10 cellular contexts compared by ENCODE assay signal in genomic region chr17:4956493-4957061, GRCh38. TPM values are rescaled to one million over a fixed set of nuclear protein-coding genes. Genes with fewer than 3 reads are reported as not detected.
DNase-seq lines count a peak whose midpoint lies in the region; ATAC-seq and TF ChIP-seq lines count a peak whose summit lies in the region.
"Had no signal": no experiment of that assay in that cellular context is flagged by ENCODE, and none has a peak within 500 bp of the region (broad histone marks: within the 10 kb centered on the region; RNA-seq: fewer than 3 reads in every experiment).

No MANE protein-coding gene starts in this region.

- in situ Hi-C loops in GM13977 (cut with MboI; ENCODE audit: low pct_unique_long_range_greater_than_20kb, low sequenced_read_pairs, unreplicated experiment) = no loop called here

- DNase-seq in GM13977 (ENCODE audit: low spot score) (no peak), T-helper 17 cell (no peak), chondrocyte (ENCODE audit: low spot score) (no peak)
- peak; percentile 52 for DNase-seq in stimulated activated CD4-positive, alpha-beta T cell treated with anti-CD3 and anti-CD28 coated beads, Interleukin-12 subunit alpha, Interleukin-12 subunit beta, amount 100 ng/mL, for 4 hours
- DNase-seq: GM23248, uterus had no signal

- no peak overlapping the region for H3K4me3 Mint-ChIP-seq in T-helper 17 cell
- no peak overlapping the region for H3K4me3 Mint-ChIP-seq in chondrocyte (ENCODE audit: unreplicated experiment)

- H3K9me3 ChIP-seq in T-helper 17 cell (ENCODE audit: control insufficient read depth, low read length, poor library complexity, severe bottlenecking) = no peaks in the 10 kb centered on the region
- H3K9me3 ChIP-seq: uterus had no signal

- H3K27me3 Mint-ChIP-seq in T-helper 17 cell (no peaks in the 10 kb centered on the region), chondrocyte (ENCODE audit: low read depth) (no peaks in the 10 kb centered on the region)

- ATAC-seq in T-helper 17 cell (peak; percentile 28), GM19463 (IDR thresholded peaks at IDR 0.05; ENCODE audit: unreplicated experiment) (no peak), HG02571 (IDR thresholded peaks at IDR 0.05; ENCODE audit: unreplicated experiment) (no peak), GM21576 (IDR thresholded peaks at IDR 0.05; ENCODE audit: unreplicated experiment) (no peak)
- ATAC-seq: Panc1 had no signal

- no peaks in the 10 kb centered on the region for H3K9me3 Mint-ChIP-seq in chondrocyte (ENCODE audit: low read depth)

- TF ChIP-seq CTCF in GM13977 (IDR thresholded peaks at IDR 0.05; ENCODE audit: extremely low read depth, insufficient read depth, missing control alignments) (peak; percentile 52), chondrocyte (IDR thresholded peaks at IDR 0.05) (peak; percentile 24)

- H3K4me1 Mint-ChIP-seq in T-helper 17 cell = peaks cover 8% of the 10 kb centered on the region
- H3K4me1 Mint-ChIP-seq in chondrocyte (ENCODE audit: low read depth) = peaks cover 20% of the 10 kb centered on the region

- H3K36me3 Mint-ChIP-seq in T-helper 17 cell (ENCODE audit: low read depth) (peaks cover 2% of the 10 kb centered on the region), chondrocyte (ENCODE audit: low read depth) (peaks cover 14% of the 10 kb centered on the region)

- H3K27ac Mint-ChIP-seq in T-helper 17 cell (no peak overlapping the region), chondrocyte (ENCODE audit: unreplicated experiment) (no peak overlapping the region)

RNA-seq across cellular contexts. Expression of gene ENO3, which starts 5.7 kb away (rescaled TPM):
- total RNA-seq in T-helper 17 cell (10 to 100 TPM; 17.2 to 17.6 TPM), chondrocyte (7.0 to 9.8 TPM (median 7.4 TPM) in 3 replicates)

RNA-seq across cellular contexts. Expression of gene PFN1, which starts 8.2 kb away (rescaled TPM):
- total RNA-seq in T-helper 17 cell = 100 to 1,000 TPM; 686 to 710 TPM
- total RNA-seq in chondrocyte = 512 to 784 TPM (median 766 TPM) in 3 replicates

RNA-seq across cellular contexts. Expression of gene SPAG7, which starts 11.0 kb away (rescaled TPM):
- total RNA-seq in T-helper 17 cell = 10 to 100 TPM; 39.0 to 48.4 TPM
- 73.0 to 87.3 TPM (median 79.4 TPM) in 3 replicates for total RNA-seq in chondrocyte

RNA-seq across cellular contexts. Expression of gene RNF167, which starts 16.5 kb away (rescaled TPM):
- 10 to 100 TPM; 95.5 to 99.0 TPM for total RNA-seq in T-helper 17 cell
- total RNA-seq in chondrocyte = 69.7 to 95.8 TPM (median 74.5 TPM) in 3 replicates

RNA-seq across cellular contexts. Expression of gene SLC25A11, which starts 16.7 kb away (rescaled TPM):
- total RNA-seq in T-helper 17 cell (10 to 100 TPM; 26.2 to 26.4 TPM), chondrocyte (44.0 to 62.4 TPM (median 46.6 TPM) in 3 replicates)
